In the genomic region with DNA sequence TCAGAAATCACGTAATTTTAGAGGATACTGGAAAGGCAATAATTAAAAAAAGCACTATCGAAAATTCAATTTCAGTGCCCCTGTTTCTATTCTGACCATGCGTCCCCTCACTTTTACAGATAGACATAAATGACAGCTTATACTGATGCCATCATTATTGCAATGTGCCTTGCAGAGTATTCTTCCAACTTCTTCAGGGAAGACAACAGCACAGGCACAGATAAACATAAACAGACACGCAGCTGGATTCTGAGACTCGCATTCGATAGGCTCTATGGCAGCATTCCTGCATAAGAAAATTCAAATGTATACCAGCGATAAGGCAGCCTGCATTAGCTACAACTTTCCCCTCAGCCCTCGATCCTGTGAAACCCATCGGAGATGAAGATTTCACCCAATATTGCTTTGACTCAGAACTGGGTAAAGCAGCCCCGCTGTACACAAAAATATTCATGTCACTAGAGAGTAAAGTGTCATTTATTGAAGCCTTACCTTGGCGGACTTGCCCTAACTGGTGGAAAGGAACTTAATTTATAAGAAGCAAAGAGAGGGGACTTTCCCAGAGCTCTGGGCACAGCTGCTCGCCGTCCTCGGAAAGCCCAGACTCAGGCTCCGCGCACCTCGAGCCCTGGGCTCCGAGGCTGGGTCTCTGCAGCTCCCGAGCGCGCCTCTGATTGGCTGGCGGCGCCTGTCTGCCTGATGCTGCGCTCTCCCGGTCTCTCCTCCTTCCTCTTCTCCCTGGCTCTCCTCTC, we compare ENCODE assay signal across 1 cellular context.
TF ChIP-seq lines count a peak whose summit lies in the region.

A gene with protein sequence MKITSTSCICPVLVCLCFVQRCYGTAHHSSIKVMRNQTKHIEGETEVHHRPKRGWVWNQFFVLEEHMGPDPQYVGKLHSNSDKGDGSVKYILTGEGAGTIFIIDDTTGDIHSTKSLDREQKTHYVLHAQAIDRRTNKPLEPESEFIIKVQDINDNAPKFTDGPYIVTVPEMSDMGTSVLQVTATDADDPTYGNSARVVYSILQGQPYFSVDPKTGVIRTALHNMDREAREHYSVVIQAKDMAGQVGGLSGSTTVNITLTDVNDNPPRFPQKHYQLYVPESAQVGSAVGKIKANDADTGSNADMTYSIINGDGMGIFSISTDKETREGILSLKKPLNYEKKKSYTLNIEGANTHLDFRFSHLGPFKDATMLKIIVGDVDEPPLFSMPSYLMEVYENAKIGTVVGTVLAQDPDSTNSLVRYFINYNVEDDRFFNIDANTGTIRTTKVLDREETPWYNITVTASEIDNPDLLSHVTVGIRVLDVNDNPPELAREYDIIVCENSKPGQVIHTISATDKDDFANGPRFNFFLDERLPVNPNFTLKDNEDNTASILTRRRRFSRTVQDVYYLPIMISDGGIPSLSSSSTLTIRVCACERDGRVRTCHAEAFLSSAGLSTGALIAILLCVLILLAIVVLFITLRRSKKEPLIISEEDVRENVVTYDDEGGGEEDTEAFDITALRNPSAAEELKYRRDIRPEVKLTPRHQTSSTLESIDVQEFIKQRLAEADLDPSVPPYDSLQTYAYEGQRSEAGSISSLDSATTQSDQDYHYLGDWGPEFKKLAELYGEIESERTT (minus strand): TSS at position 607 of the 752 bp plus-strand sequence. CDS start 149,214 bp downstream, outside the sequence.

TF ChIP-seq in HepG2, 621 proteins besides CTCF, POLR2A, EP300 and RAD21 (continued from another document):
- TF ChIP-seq, protein P1, sequence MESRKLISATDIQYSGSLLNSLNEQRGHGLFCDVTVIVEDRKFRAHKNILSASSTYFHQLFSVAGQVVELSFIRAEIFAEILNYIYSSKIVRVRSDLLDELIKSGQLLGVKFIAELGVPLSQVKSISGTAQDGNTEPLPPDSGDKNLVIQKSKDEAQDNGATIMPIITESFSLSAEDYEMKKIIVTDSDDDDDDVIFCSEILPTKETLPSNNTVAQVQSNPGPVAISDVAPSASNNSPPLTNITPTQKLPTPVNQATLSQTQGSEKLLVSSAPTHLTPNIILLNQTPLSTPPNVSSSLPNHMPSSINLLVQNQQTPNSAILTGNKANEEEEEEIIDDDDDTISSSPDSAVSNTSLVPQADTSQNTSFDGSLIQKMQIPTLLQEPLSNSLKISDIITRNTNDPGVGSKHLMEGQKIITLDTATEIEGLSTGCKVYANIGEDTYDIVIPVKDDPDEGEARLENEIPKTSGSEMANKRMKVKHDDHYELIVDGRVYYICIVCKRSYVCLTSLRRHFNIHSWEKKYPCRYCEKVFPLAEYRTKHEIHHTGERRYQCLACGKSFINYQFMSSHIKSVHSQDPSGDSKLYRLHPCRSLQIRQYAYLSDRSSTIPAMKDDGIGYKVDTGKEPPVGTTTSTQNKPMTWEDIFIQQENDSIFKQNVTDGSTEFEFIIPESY (CRISPR knock-in tag; IDR thresholded peaks at IDR 0.05) = no peak
- TF ChIP-seq TCF12 (IDR thresholded peaks at IDR 0.05) (no peak), TCF12 (CRISPR knock-in tag; IDR thresholded peaks at IDR 0.05) (no peak)
